Comparison of ENCODE assay signal across 18 cellular contexts in the genomic region with DNA sequence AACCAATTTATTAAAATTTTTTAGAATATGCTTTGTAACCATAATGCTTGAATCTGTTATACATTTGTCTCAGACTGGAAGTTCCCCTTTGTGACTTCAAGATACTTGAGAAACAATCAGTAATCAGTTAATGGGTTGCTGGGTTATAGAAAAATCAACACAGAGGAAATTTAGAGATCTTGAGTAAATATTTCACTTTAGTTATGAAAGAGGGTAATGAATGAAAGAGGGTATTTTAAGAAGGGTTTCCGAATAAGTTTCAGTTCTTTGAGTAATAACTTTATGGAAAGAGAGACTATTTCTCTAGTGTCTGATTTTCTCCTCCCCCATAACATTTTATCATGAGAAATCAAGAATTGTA.
A peak's percentile ranks its signal among the peaks of the same experiment; 100 is the strongest.
DNase-seq lines count a peak whose midpoint lies in the region; ATAC-seq and FAIRE-seq lines count a peak whose summit lies in the region.
"Had no signal": no experiment of that assay in that cellular context is flagged by ENCODE, and none has a peak within 500 bp of the region (broad histone marks: within the 10 kb centered on the region; RNA-seq: fewer than 3 reads in every experiment).

No MANE protein-coding gene starts in this region.

- ATAC-seq in HG03354 (IDR thresholded peaks at IDR 0.05; ENCODE audit: poor library complexity, severe bottlenecking, unreplicated experiment) (peak; percentile 81), HG03095 (IDR thresholded peaks at IDR 0.05; ENCODE audit: unreplicated experiment) (no peak), GM19455 (IDR thresholded peaks at IDR 0.05; ENCODE audit: unreplicated experiment) (no peak)
- ATAC-seq: gastrocnemius medialis; left lobe of liver; stimulated activated naive B cell treated with anti-CD40 and anti-IgM and Interleukin-4, amounts not matched to agents 10 μg/mL and 1 μg/mL and 100 μg/mL, for 72 hours had no signal

- FAIRE-seq in GM18507 (lab: Jason Lieb, UNC), result peak; percentile 69

- peak overlapping the region; percentile 23 for H3K27ac ChIP-seq in epithelial cell of prostate
- H3K27ac ChIP-seq: gastrocnemius medialis, RWPE1 had no signal

- DNase-seq in NOMO-1 treated with DMSO at 0.1 percent for 48 hours (lab: John Stamatoyannopoulos, UW; ENCODE audit: unreplicated experiment), result peak; percentile 47
- no peak for DNase-seq in NOMO-1 treated with dmso at 0.1 percent for 144 hours (lab: John Stamatoyannopoulos, UW; ENCODE audit: unreplicated experiment)
- DNase-seq in GM18507 (ENCODE audit: extremely low spot score, insufficient read length, low read depth), result no peak
- no peak for DNase-seq in epithelial cell of prostate (ENCODE audit: low read depth, low spot score)
- no peak for DNase-seq in activated effector memory CD4-positive, alpha-beta T cell treated with Interleukin-2 at 50 U/mL for 16 hours
- DNase-seq: activated gamma-delta T cell; CD4-positive, alpha-beta T cell; gastrocnemius medialis; H7; IMR-90; NCI-H748 treated with DMSO at 0.1 percent for 48 hours; stimulated activated naive B cell treated with anti-CD40 and anti-IgM and Interleukin-4, amounts not matched to agents 10 μg/mL and 1 μg/mL and 100 μg/mL, for 72 hours; trophoblast cell had no signal
